12 cellular contexts compared by ENCODE assay signal in genomic region chr2:134232461-134232860, GRCh38. TPM values are rescaled to one million over a fixed set of nuclear protein-coding genes. Genes with fewer than 3 reads are reported as not detected.
DNase-seq lines count a peak whose midpoint lies in the region; ATAC-seq and TF ChIP-seq lines count a peak whose summit lies in the region.
"Had no signal": no experiment of that assay in that cellular context is flagged by ENCODE, and none has a peak within 500 bp of the region (broad histone marks: within the 10 kb centered on the region; RNA-seq: fewer than 3 reads in every experiment).

No MANE protein-coding gene starts in this region.

- H3K9me3 ChIP-seq in osteoblast (ENCODE audit: low read depth, low read length) = no peaks in the 10 kb centered on the region

- TF ChIP-seq CTCF in osteoblast (IDR thresholded peaks at IDR 0.05; ENCODE audit: extremely low read depth, low read depth, low read length) = no peak

- no peaks in the 10 kb centered on the region for H3K27me3 ChIP-seq in osteoblast (ENCODE audit: insufficient read depth, low read length)

- no peaks in the 10 kb centered on the region for H4K20me1 ChIP-seq in osteoblast (ENCODE audit: insufficient read depth, low read length)

- peaks cover 23% of the 10 kb centered on the region for H3K27me3 Mint-ChIP-seq in activated T-helper 2 cell treated with anti-CD3 and anti-CD28 coated beads, Interferon-gamma antibody, Interleukin-2, Interleukin-4, amounts not matched to agents 10 μg/mL and 5 μg/mL and 100 μg/mL, durations not matched to agents 14 hours and 24 hours and 36 hours (ENCODE audit: low read depth)
- H3K27me3 Mint-ChIP-seq: brain had no signal

- H3K4me1 Mint-ChIP-seq in activated T-helper 2 cell treated with anti-CD3 and anti-CD28 coated beads, Interferon-gamma antibody, Interleukin-2, Interleukin-4, amounts not matched to agents 10 μg/mL and 5 μg/mL and 100 μg/mL, durations not matched to agents 14 hours and 24 hours and 36 hours (ENCODE audit: low read depth) = peaks cover 42% of the 10 kb centered on the region

- DNase-seq in SKM-1 treated with dmso at 0.1 percent for 144 hours (lab: John Stamatoyannopoulos, UW; ENCODE audit: unreplicated experiment) = peak; percentile 9
- DNase-seq in SKM-1 (lab: John Stamatoyannopoulos, UW; ENCODE audit: unreplicated experiment) = no peak
- peak; percentile 53 for DNase-seq in KG1 (lab: John Stamatoyannopoulos, UW)
- no peak for DNase-seq in activated T-helper 2 cell treated with anti-CD3 and anti-CD28 coated beads, Interferon-gamma antibody, Interleukin-2, Interleukin-4, amounts not matched to agents 10 μg/mL and 5 μg/mL and 100 μg/mL, durations not matched to agents 14 hours and 24 hours and 36 hours (ENCODE audit: low spot score)
- DNase-seq in osteoblast (ENCODE audit: insufficient read length, low spot score, missing footprints) = no peak
- no peak for DNase-seq in SK-N-DZ (ENCODE audit: low spot score)
- no peak for DNase-seq in activated gamma-delta T cell treated with Interleukin-2 at 50 U/mL for 16 hours
- DNase-seq: NCI-H1092 treated with DMSO at 0.1 percent for 48 hours had no signal

- H3K9me3 Mint-ChIP-seq in activated T-helper 2 cell treated with anti-CD3 and anti-CD28 coated beads, Interferon-gamma antibody, Interleukin-2, Interleukin-4, amounts not matched to agents 10 μg/mL and 5 μg/mL and 100 μg/mL, durations not matched to agents 14 hours and 24 hours and 36 hours = peaks cover 21% of the 10 kb centered on the region

- intact Hi-C loops in activated T-helper 2 cell treated with anti-CD3 and anti-CD28 coated beads, Interferon-gamma antibody, Interleukin-2, Interleukin-4, amounts not matched to agents 10 μg/mL and 5 μg/mL and 100 μg/mL, durations not matched to agents 14 hours and 24 hours and 36 hours (cut with micrococcal nuclease) = loop anchor here (2.0 kb wide), 1 partner anchor 1432 kb away; no protein-coding TSS in a partner anchor

- peak overlapping the region; percentile 10 for H3K27ac Mint-ChIP-seq in activated T-helper 2 cell treated with anti-CD3 and anti-CD28 coated beads, Interferon-gamma antibody, Interleukin-2, Interleukin-4, amounts not matched to agents 10 μg/mL and 5 μg/mL and 100 μg/mL, durations not matched to agents 14 hours and 24 hours and 36 hours

- H2AFZ ChIP-seq in osteoblast (ENCODE audit: low read length) = peak overlapping the region; percentile 52

- no peak for ATAC-seq in HG02870 (IDR thresholded peaks at IDR 0.05; ENCODE audit: unreplicated experiment)
- ATAC-seq: A549 had no signal

- H3K4me2 ChIP-seq in osteoblast (ENCODE audit: insufficient read depth, low read length) = peak overlapping the region; percentile 28
- H3K4me2 ChIP-seq: A549 had no signal

- H3K4me3 ChIP-seq in osteoblast (ENCODE audit: insufficient read depth, low read length) = no peak overlapping the region
- H3K4me3 ChIP-seq: A549, lung had no signal

- H3K79me2 ChIP-seq in osteoblast (ENCODE audit: insufficient read depth, low read length) = peaks cover 18% of the 10 kb centered on the region

- no peaks in the 10 kb centered on the region for H3K36me3 ChIP-seq in osteoblast (ENCODE audit: insufficient read depth, low read length)

- peaks cover 5% of the 10 kb centered on the region for H3K36me3 Mint-ChIP-seq in activated T-helper 2 cell treated with anti-CD3 and anti-CD28 coated beads, Interferon-gamma antibody, Interleukin-2, Interleukin-4, amounts not matched to agents 10 μg/mL and 5 μg/mL and 100 μg/mL, durations not matched to agents 14 hours and 24 hours and 36 hours (ENCODE audit: low read depth)

- no peak overlapping the region for H3K4me3 Mint-ChIP-seq in activated T-helper 2 cell treated with anti-CD3 and anti-CD28 coated beads, Interferon-gamma antibody, Interleukin-2, Interleukin-4, amounts not matched to agents 10 μg/mL and 5 μg/mL and 100 μg/mL, durations not matched to agents 14 hours and 24 hours and 36 hours (ENCODE audit: low read depth)
- H3K4me3 Mint-ChIP-seq: brain had no signal

- H3K27ac ChIP-seq in osteoblast (ENCODE audit: low read depth, low read length) = peak overlapping the region; percentile 47
- H3K27ac ChIP-seq: A549 had no signal

- peaks cover 36% of the 10 kb centered on the region for H3K4me1 ChIP-seq in osteoblast (ENCODE audit: insufficient read depth, low read length)
- H3K4me1 ChIP-seq: A549 had no signal

RNA-seq across cellular contexts. Expression of gene MGAT5, which starts 21.4 kb away (rescaled TPM):
- total RNA-seq in activated T-helper 2 cell treated with anti-CD3 and anti-CD28 coated beads, Interferon-gamma antibody, Interleukin-2, Interleukin-4, amounts not matched to agents 10 μg/mL and 5 μg/mL and 100 μg/mL, durations not matched to agents 14 hours and 24 hours and 36 hours = 14.0 and 14.1 TPM in 2 replicates
- 28.3 and 29.7 TPM in 2 replicates for total RNA-seq in osteoblast
- 37.1 and 55.6 TPM in 2 replicates for polyA plus RNA-seq in SK-N-DZ (2014; cell fraction: cytosol; rRNA removed)
- 20.4 and 23.6 TPM in 2 replicates for polyA plus RNA-seq in SK-N-DZ (2014; cell fraction: nucleus; rRNA removed)

Comparison
In these comparisons a context has a peak if more than half of its experiments do, and no peak if none do; other contexts are left out.
1. DNase-seq: peak in SKM-1 treated with dmso at 0.1 percent for 144 hours (single experiment) and KG1 (single experiment); none in SKM-1 (single experiment), activated T-helper 2 cell treated with anti-CD3 and anti-CD28 coated beads, Interferon-gamma antibody, Interleukin-2, Interleukin-4, amounts not matched to agents 10 μg/mL and 5 μg/mL and 100 μg/mL, durations not matched to agents 14 hours and 24 hours and 36 hours (single experiment), osteoblast (single experiment), SK-N-DZ (single experiment) and activated gamma-delta T cell treated with Interleukin-2 at 50 U/mL for 16 hours (single experiment).